In the genomic region with DNA sequence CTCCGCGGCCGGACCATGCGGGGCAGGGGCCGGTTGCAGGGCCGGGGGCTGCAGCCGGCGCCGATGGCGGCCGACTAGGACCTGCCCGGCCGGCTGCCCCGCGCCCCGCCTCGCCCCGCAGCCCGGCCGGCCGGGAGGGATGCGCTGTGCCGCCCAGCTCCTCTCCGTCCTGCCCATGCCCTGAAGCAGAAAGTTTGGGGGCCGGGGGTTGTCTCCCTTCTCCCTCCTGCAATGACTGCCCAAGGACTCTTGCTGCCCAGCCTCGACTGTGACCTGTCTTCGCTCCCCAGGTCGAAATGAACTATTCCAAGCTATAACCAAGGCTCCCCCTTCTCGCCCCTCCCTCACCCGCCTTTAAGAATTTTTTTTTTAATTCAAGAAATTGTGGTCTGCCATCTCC, we compare ENCODE assay signal across 8 cellular contexts.
DNase-seq lines count a peak whose midpoint lies in the region; ATAC-seq and TF ChIP-seq lines count a peak whose summit lies in the region.

No MANE protein-coding gene starts in this region.

- H3K27ac Mint-ChIP-seq in nephron = peak overlapping the region in 1 of 3 experiments; percentile 44

- peak overlapping the region; percentile 85 to 95 (median 91) for H3K4me3 Mint-ChIP-seq in nephron

- TF ChIP-seq CTCF in LNCaP clone FGC (IDR thresholded peaks at IDR 0.05; ENCODE audit: control insufficient read depth, extremely low read depth, insufficient read depth) = no peak
- TF ChIP-seq CTCF in coronary artery (IDR thresholded peaks at IDR 0.05) = no peak
- TF ChIP-seq CTCF in nephron (IDR thresholded peaks at IDR 0.05; ENCODE audit: unreplicated experiment in 3 of 3) = no peak
- no peak for TF ChIP-seq CTCF in GM13976 (IDR thresholded peaks at IDR 0.05; ENCODE audit: borderline replicate concordance, control extremely low read depth, extremely low read depth, insufficient read depth, missing control alignments)

- H3K27ac ChIP-seq in coronary artery = peak overlapping the region; percentile 33 to 71

- no peaks in the 10 kb centered on the region for H3K9me3 Mint-ChIP-seq in nephron

- in situ Hi-C loops in GM13976 (cut with MboI; ENCODE audit: low sequenced_read_pairs, unreplicated experiment) = no loop called here

- H3K36me3 Mint-ChIP-seq in nephron (ENCODE audit: low read depth) = no peaks in the 10 kb centered on the region

- peaks cover 55% of the 10 kb centered on the region for H3K4me1 Mint-ChIP-seq in nephron

- DNase-seq in LNCaP clone FGC (ENCODE audit: low read depth) = no peak
- DNase-seq in coronary artery (ENCODE audit: low spot score) = no peak
- no peak for DNase-seq in GM13976 (ENCODE audit: low spot score)
- no peak for DNase-seq in HK-2 (ENCODE audit: unreplicated experiment)

- peaks cover 9% of the 10 kb centered on the region for H3K27me3 Mint-ChIP-seq in nephron (ENCODE audit: low read depth)

- H3K4me3 ChIP-seq in LNCaP clone FGC (ENCODE audit: low read depth, low read length) = peak overlapping the region; percentile 45
- H3K4me3 ChIP-seq in coronary artery = peak overlapping the region; percentile 90

- peak; percentile 16 for ATAC-seq in GM18867 (IDR thresholded peaks at IDR 0.05; ENCODE audit: unreplicated experiment)
- no peak for ATAC-seq in GM19023 (IDR thresholded peaks at IDR 0.05; ENCODE audit: unreplicated experiment)
- ATAC-seq in HG03139 (IDR thresholded peaks at IDR 0.05; ENCODE audit: unreplicated experiment) = no peak
